In the genomic region with DNA sequence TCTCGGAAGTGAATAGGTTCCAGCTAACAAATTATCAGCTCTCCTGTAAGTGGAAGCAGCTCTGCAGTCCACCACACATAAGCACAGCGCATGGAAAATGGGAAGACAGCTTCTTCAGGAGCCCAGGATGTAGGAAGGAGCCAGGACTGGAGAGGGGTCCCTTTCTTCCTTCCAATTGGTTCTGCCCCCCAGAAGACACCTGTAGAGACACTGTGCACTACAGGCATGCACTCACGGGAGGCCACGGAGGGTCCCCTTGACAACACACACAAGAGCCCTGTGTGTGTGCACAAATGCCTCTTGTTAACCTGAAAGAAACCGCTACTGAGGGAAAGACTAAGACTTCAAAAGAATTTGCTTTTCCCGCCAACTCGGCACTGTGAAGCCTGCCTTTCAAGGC, we compare ENCODE assay signal across 16 cellular contexts.
A peak's percentile ranks its signal among the peaks of the same experiment; 100 is the strongest.
DNase-seq lines count a peak whose midpoint lies in the region; ATAC-seq and TF ChIP-seq lines count a peak whose summit lies in the region.
"Had no signal": no experiment of that assay in that cellular context is flagged by ENCODE, and none has a peak within 500 bp of the region (broad histone marks: within the 10 kb centered on the region; RNA-seq: fewer than 3 reads in every experiment).

No MANE protein-coding gene starts in this region.

- no peaks in the 10 kb centered on the region for H3K9me3 ChIP-seq in tibial nerve
- H3K9me3 ChIP-seq: BLaER1, HAP-1 had no signal

- 51 to 62% methylated on average over 6 to 7 of the region's 7 CpGs for WGBS in tibial nerve, 2 donors

- TF ChIP-seq CTCF in tibial nerve (IDR thresholded peaks at IDR 0.05) (no peak), GM20000 (IDR thresholded peaks at IDR 0.05; ENCODE audit: extremely low read depth, missing control alignments) (no peak)

- no peaks in the 10 kb centered on the region for H3K27me3 ChIP-seq in tibial nerve
- H3K27me3 ChIP-seq: BLaER1 had no signal

- H3K4me1 ChIP-seq in tibial nerve: peaks cover 0 to 37% (median 7%) of the 10 kb centered on the region in 4 donors
- H3K4me1 ChIP-seq: BLaER1, HAP-1 had no signal

- no peak for ATAC-seq in GM18907 (IDR thresholded peaks at IDR 0.05; ENCODE audit: unreplicated experiment)

- TF ChIP-seq EP300 in tibial nerve (IDR thresholded peaks at IDR 0.05): no peak

- TF ChIP-seq POLR2A in tibial nerve (IDR thresholded peaks at IDR 0.05): no peak

- H3K27ac ChIP-seq in cingulate gyrus (ENCODE audit: low read depth, low read length) (peak overlapping the region; percentile 69), tibial nerve (peak overlapping the region; percentile 16 to 83 (median 42))
- H3K27ac ChIP-seq: BLaER1, HL-60 had no signal

- no peak overlapping the region for H3K4me3 ChIP-seq in tibial nerve
- H3K4me3 ChIP-seq: BLaER1, HAP-1 had no signal

- in situ Hi-C loops in SK-MEL-5 (cut with HindIII; ENCODE audit: low pct_unique_long_range_greater_than_20kb, low sequenced_read_pairs): no loop called here

- H3K36me3 ChIP-seq in tibial nerve: peaks cover 0 to 34% (median 0%) of the 10 kb centered on the region in 3 donors
- H3K36me3 ChIP-seq: BLaER1 had no signal

- DNase-seq in SK-MEL-5 (ENCODE audit: low read depth, low spot score) (peak; percentile 34), midbrain (lab: John Stamatoyannopoulos, UW) (peak; percentile 19), tibial nerve (ENCODE audit: low spot score in 2 of 2) (no peak), GM20000 (ENCODE audit: low spot score) (no peak), GOT3 (lab: John Stamatoyannopoulos, UW) (no peak)
- DNase-seq: 8988T; Calu3; CD4-positive, alpha-beta memory T cell; DMS79 treated with DMSO at 0.1 percent for 48 hours; GF-D8; KBM-7 had no signal

Comparison
In these comparisons a context has a peak if more than half of its experiments do, and no peak if none do; other contexts are left out.
1. DNase-seq: peak in SK-MEL-5 (single experiment) and midbrain (single experiment); none in tibial nerve (0 of 2), GM20000 (single experiment) and GOT3 (single experiment).